ENCODE assay signal across 7 cellular contexts in genomic region chr6:11025911-11026635, GRCh38. TPM values are rescaled to one million over a fixed set of nuclear protein-coding genes. Genes with fewer than 3 reads are reported as not detected.
DNase-seq lines count a peak whose midpoint lies in the region; ATAC-seq and TF ChIP-seq lines count a peak whose summit lies in the region.

No MANE protein-coding gene starts in this region.

- no peaks in the 10 kb centered on the region for H3F3A ChIP-seq in smooth muscle cell (ENCODE audit: low read depth)

- no peak overlapping the region for H3K9ac ChIP-seq in smooth muscle cell (ENCODE audit: low read depth)

- peak overlapping the region; percentile 6 for H2AFZ ChIP-seq in smooth muscle cell (ENCODE audit: low read depth)

- H3K4me2 ChIP-seq in smooth muscle cell = peak overlapping the region; percentile 64

- peaks cover 4% of the 10 kb centered on the region for H3K79me2 ChIP-seq in smooth muscle cell (ENCODE audit: low read depth)

- no peaks in the 10 kb centered on the region for H3K36me3 ChIP-seq in smooth muscle cell (ENCODE audit: low read depth)

- no peak for TF ChIP-seq CTCF in smooth muscle cell (IDR thresholded peaks at IDR 0.05; ENCODE audit: borderline replicate concordance, insufficient read depth, poor library complexity, severe bottlenecking)

- no peaks in the 10 kb centered on the region for H4K20me1 ChIP-seq in smooth muscle cell (ENCODE audit: low read depth)

- ATAC-seq in GM19372 (IDR thresholded peaks at IDR 0.05; ENCODE audit: low read depth, unreplicated experiment) = peak; percentile 62
- ATAC-seq in HG02885 (IDR thresholded peaks at IDR 0.05; ENCODE audit: poor library complexity, unreplicated experiment) = peak; percentile 92

- H3K9me3 ChIP-seq in smooth muscle cell (replicated peaks; ENCODE audit: low read depth) = no peaks in the 10 kb centered on the region

- H3K4me3 ChIP-seq in smooth muscle cell = peak overlapping the region; percentile 0

- 16% methylated on average over 10 of the region's 10 CpGs for WGBS in smooth muscle cell (ENCODE audit: low lambda C conversion rate)

- peak; percentile 75 for DNase-seq in NCI-H82 treated with DMSO at 0.1 percent for 48 hours (lab: John Stamatoyannopoulos, UW; ENCODE audit: unreplicated experiment)
- DNase-seq in smooth muscle cell (lab: John Stamatoyannopoulos, UW; ENCODE audit: unreplicated experiment) = no peak
- DNase-seq in NCI-H1417 treated with DMSO at 0.1 percent for 48 hours (lab: John Stamatoyannopoulos, UW) = no peak
- DNase-seq in NOMO-1 treated with DMSO at 0.1 percent for 48 hours (lab: John Stamatoyannopoulos, UW; ENCODE audit: unreplicated experiment) = no peak
- no peak for DNase-seq in activated gamma-delta T cell treated with Interleukin-2 at 50 U/mL for 16 hours

- no peaks in the 10 kb centered on the region for H3K27me3 ChIP-seq in smooth muscle cell (ENCODE audit: low read depth)

- H3K27ac ChIP-seq in smooth muscle cell (ENCODE audit: low read depth) = no peak overlapping the region

- H3K4me1 ChIP-seq in smooth muscle cell (ENCODE audit: low read depth) = peaks cover 34% of the 10 kb centered on the region

RNA-seq across cellular contexts. Expression of gene ELOVL2, which starts 18.0 kb away (rescaled TPM):
- 28.9 and 31.4 TPM in 2 replicates for total RNA-seq in smooth muscle cell
- 13.4 and 15.9 TPM in 2 replicates for polyA plus RNA-seq in smooth muscle cell
